ENCODE assay signal across 1 cellular context in genomic region chr1:24696033-24696755, GRCh38.
A peak's percentile ranks its signal among the peaks of the same experiment; 100 is the strongest.
TF ChIP-seq lines count a peak whose summit lies in the region.

No MANE protein-coding gene starts in this region.

TF ChIP-seq in GM12878, 131 proteins besides CTCF, POLR2A, EP300 and RAD21:
- no peak for TF ChIP-seq BACH1 (IDR thresholded peaks at IDR 0.05; ENCODE audit: borderline replicate concordance)
- TF ChIP-seq ETV6 (conservative IDR thresholded peaks at IDR 0.05 in 1 of 2, IDR thresholded peaks at IDR 0.05 in 1 of 2; ENCODE audit: borderline replicate concordance in 1 of 2, low read depth in 1 of 2), result no peak
- TF ChIP-seq, protein P1, sequence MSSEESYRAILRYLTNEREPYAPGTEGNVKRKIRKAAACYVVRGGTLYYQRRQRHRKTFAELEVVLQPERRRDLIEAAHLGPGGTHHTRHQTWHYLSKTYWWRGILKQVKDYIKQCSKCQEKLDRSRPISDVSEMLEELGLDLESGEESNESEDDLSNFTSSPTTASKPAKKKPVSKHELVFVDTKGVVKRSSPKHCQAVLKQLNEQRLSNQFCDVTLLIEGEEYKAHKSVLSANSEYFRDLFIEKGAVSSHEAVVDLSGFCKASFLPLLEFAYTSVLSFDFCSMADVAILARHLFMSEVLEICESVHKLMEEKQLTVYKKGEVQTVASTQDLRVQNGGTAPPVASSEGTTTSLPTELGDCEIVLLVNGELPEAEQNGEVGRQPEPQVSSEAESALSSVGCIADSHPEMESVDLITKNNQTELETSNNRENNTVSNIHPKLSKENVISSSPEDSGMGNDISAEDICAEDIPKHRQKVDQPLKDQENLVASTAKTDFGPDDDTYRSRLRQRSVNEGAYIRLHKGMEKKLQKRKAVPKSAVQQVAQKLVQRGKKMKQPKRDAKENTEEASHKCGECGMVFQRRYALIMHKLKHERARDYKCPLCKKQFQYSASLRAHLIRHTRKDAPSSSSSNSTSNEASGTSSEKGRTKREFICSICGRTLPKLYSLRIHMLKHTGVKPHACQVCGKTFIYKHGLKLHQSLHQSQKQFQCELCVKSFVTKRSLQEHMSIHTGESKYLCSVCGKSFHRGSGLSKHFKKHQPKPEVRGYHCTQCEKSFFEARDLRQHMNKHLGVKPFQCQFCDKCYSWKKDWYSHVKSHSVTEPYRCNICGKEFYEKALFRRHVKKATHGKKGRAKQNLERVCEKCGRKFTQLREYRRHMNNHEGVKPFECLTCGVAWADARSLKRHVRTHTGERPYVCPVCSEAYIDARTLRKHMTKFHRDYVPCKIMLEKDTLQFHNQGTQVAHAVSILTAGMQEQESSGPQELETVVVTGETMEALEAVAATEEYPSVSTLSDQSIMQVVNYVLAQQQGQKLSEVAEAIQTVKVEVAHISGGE (CRISPR knock-in tag; IDR thresholded peaks at IDR 0.05), result no peak
- no peak for TF ChIP-seq RELA (IDR thresholded peaks at IDR 0.05; ENCODE audit: borderline replicate concordance, partially characterized antibody)
- TF ChIP-seq NFYA (IDR thresholded peaks at IDR 0.05; ENCODE audit: borderline replicate concordance, low read depth, low read length), result no peak
- 0 out of 2 replicates have a peak, but pooled peaks have one; percentile 38 for TF ChIP-seq IKZF1 (conservative IDR thresholded peaks at IDR 0.05)
- TF ChIP-seq CHD2 (IDR thresholded peaks at IDR 0.05; ENCODE audit: borderline replicate concordance, low read depth, low read length), result no peak
- no peak for TF ChIP-seq RFX5 (IDR thresholded peaks at IDR 0.05; ENCODE audit: low read depth, low read length)
- no peak for TF ChIP-seq ESRRA (IDR thresholded peaks at IDR 0.05; ENCODE audit: low read length)
TF ChIP-seq in GM12878: peak in this region for 1.
